ENCODE assay signal across 30 cellular contexts in the genomic region with DNA sequence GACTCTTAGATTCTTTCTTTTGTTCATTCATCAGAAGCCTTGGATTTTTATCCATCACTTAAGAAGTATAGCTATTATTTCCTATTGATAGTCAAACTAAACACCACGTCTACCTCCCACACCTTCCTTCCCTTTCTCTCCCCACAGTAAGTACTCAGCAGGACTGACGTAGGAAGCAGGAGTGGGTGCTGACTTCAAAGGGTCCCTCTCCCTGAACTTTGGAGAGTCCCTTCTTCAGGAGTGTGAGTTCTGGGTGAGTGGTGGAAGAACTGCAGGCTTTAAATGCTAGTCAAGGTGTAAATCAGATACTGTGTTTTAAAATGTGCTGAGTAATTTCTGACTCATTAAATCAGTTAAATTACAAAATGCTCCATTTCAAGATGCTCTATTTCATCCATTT.
"Had no signal": no experiment of that assay in that cellular context is flagged by ENCODE, and none has a peak within 500 bp of the region (broad histone marks: within the 10 kb centered on the region; RNA-seq: fewer than 3 reads in every experiment).

No MANE protein-coding gene starts in this region.

- H3K9me3 Mint-ChIP-seq: naive thymus-derived CD8-positive, alpha-beta T cell; nephron; neural crest cell; stimulated activated memory B cell treated with anti-CD40 and anti-IgM and Interleukin-4, amounts not matched to agents 10 μg/mL and 1 μg/mL and 100 μg/mL, for 72 hours; stimulated activated naive CD8-positive, alpha-beta T cell treated with anti-CD3 and anti-CD28 coated beads, Interleukin-15, amount 100 ng/mL, for 72 hours; type B pancreatic cell had no signal

- H3K4me3 Mint-ChIP-seq: immature natural killer cell; naive thymus-derived CD8-positive, alpha-beta T cell; nephron; neural crest cell; stimulated activated memory B cell treated with anti-CD40 and anti-IgM and Interleukin-4, amounts not matched to agents 10 μg/mL and 1 μg/mL and 100 μg/mL, for 72 hours; stimulated activated naive CD8-positive, alpha-beta T cell treated with anti-CD3 and anti-CD28 coated beads, Interleukin-15, amount 100 ng/mL, for 72 hours; type B pancreatic cell had no signal

- DNase-seq: immature natural killer cell; kidney; left colon; left lung; lower lobe of right lung; mammary epithelial cell; mesenchymal stem cell; naive thymus-derived CD8-positive, alpha-beta T cell; nucleus accumbens; pancreas; posterior cingulate gyrus; retina; right cardiac atrium; stimulated activated CD4-positive, alpha-beta T cell treated with anti-CD3 and anti-CD28 coated beads, Interleukin-12 subunit alpha, Interleukin-12 subunit beta, amount 100 ng/mL, for 4 hours; stimulated activated CD4-positive, alpha-beta T cell treated with anti-CD3 and anti-CD28 coated beads, Interleukin-15, amount 100 ng/mL, for 24 hours; stimulated activated CD4-positive, alpha-beta T cell treated with anti-CD3 and anti-CD28 coated beads, Interleukin-2, amount 100 ng/mL, for 48 hours; stimulated activated CD4-positive, alpha-beta T cell treated with anti-CD3 and anti-CD28 coated beads, Interleukin-4, amount 100 ng/mL, for 4 hours; stimulated activated CD8-positive, alpha-beta memory T cell treated with anti-CD3 and anti-CD28 coated beads, Interleukin-4, amount 100 ng/mL, for 48 hours; stimulated activated naive CD4-positive, alpha-beta T cell treated with Interleukin-2 at 50 U/mL for 16 hours; stimulated activated naive CD8-positive, alpha-beta T cell treated with anti-CD3 and anti-CD28 coated beads, Interleukin-15, amount 100 ng/mL, for 72 hours; substantia nigra; uterus had no signal

- H3K4me3 ChIP-seq: left lung, lower lobe of right lung, pancreas, prostate gland, skin epidermis, tibial nerve, uterus had no signal

- H3K9me3 ChIP-seq: left lung, lower lobe of right lung, pancreas, prostate gland, tibial nerve, uterus had no signal

- ATAC-seq: left colon; left lung; lower lobe of right lung; naive thymus-derived CD8-positive, alpha-beta T cell; pancreas; right cardiac atrium; sciatic nerve; stimulated activated memory B cell treated with anti-CD40 and anti-IgM and Interleukin-4, amounts not matched to agents 10 μg/mL and 1 μg/mL and 100 μg/mL, for 72 hours; stimulated activated naive CD8-positive, alpha-beta T cell treated with anti-CD3 and anti-CD28 coated beads, Interleukin-15, amount 100 ng/mL, for 72 hours had no signal

- H3K36me3 ChIP-seq: left lung, lower lobe of right lung, pancreas, prostate gland, tibial nerve, uterus had no signal

- H3K27ac ChIP-seq: left lung, lower lobe of right lung, pancreas, prostate gland, skin epidermis, tibial nerve, uterus had no signal

- H3K4me1 Mint-ChIP-seq: immature natural killer cell had no signal

- H3K36me3 Mint-ChIP-seq: immature natural killer cell; naive thymus-derived CD8-positive, alpha-beta T cell; stimulated activated memory B cell treated with anti-CD40 and anti-IgM and Interleukin-4, amounts not matched to agents 10 μg/mL and 1 μg/mL and 100 μg/mL, for 72 hours; type B pancreatic cell had no signal

- H3K27ac Mint-ChIP-seq: immature natural killer cell; naive thymus-derived CD8-positive, alpha-beta T cell; nephron; stimulated activated memory B cell treated with anti-CD40 and anti-IgM and Interleukin-4, amounts not matched to agents 10 μg/mL and 1 μg/mL and 100 μg/mL, for 72 hours; stimulated activated naive CD8-positive, alpha-beta T cell treated with anti-CD3 and anti-CD28 coated beads, Interleukin-15, amount 100 ng/mL, for 72 hours; type B pancreatic cell had no signal

- H3K4me1 ChIP-seq: pancreas, prostate gland, tibial nerve, uterus had no signal
